Comparison of ENCODE assay signal across 1 cellular context in the genomic region with DNA sequence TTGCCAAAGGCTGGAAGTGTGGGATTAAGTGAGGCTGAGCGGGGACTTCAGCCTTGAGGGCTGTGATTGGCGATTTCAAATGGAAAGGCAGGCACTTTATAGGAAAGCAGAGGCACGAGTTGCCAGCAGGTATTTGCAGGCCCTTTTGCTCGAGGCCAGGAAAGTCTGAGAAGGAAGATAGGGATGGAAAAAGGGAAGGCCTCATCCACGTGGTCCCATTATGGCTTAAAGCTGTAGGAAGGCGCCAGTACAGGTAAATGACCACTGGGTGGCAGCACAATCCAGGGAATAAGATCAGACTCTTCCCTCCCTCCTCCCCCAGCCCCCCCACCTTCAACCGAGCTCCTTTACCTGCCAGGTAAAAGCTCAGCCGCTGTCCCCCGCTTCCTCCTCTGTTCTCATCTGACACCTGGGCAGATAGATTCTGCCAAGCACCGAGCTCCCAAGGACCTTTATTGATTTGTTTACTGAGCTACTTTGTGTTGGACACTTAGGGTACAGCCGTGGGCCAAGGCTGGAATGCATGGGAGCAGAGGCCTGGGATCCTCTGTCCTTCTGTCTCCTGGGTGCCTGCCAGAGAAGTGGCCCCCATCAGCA.
TF ChIP-seq lines count a peak whose summit lies in the region.

No MANE protein-coding gene starts in this region.

TF ChIP-seq in GM23338, 12 proteins besides CTCF, POLR2A, EP300 and RAD21 (continued from another document):
- TF ChIP-seq REST (IDR thresholded peaks at IDR 0.05; ENCODE audit: unreplicated experiment) = no peak
- TF ChIP-seq, protein P1, sequence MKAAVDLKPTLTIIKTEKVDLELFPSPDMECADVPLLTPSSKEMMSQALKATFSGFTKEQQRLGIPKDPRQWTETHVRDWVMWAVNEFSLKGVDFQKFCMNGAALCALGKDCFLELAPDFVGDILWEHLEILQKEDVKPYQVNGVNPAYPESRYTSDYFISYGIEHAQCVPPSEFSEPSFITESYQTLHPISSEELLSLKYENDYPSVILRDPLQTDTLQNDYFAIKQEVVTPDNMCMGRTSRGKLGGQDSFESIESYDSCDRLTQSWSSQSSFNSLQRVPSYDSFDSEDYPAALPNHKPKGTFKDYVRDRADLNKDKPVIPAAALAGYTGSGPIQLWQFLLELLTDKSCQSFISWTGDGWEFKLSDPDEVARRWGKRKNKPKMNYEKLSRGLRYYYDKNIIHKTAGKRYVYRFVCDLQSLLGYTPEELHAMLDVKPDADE (IDR thresholded peaks at IDR 0.05) = no peak
- TF ChIP-seq ZNF114 (CRISPR knock-in tag; IDR thresholded peaks at IDR 0.05) = no peak
- TF ChIP-seq NANOG (IDR thresholded peaks at IDR 0.05; ENCODE audit: borderline replicate concordance) = no peak
- TF ChIP-seq POLR2AphosphoS5 (IDR thresholded peaks at IDR 0.05; ENCODE audit: low read depth) = no peak
- TF ChIP-seq, protein P2, sequence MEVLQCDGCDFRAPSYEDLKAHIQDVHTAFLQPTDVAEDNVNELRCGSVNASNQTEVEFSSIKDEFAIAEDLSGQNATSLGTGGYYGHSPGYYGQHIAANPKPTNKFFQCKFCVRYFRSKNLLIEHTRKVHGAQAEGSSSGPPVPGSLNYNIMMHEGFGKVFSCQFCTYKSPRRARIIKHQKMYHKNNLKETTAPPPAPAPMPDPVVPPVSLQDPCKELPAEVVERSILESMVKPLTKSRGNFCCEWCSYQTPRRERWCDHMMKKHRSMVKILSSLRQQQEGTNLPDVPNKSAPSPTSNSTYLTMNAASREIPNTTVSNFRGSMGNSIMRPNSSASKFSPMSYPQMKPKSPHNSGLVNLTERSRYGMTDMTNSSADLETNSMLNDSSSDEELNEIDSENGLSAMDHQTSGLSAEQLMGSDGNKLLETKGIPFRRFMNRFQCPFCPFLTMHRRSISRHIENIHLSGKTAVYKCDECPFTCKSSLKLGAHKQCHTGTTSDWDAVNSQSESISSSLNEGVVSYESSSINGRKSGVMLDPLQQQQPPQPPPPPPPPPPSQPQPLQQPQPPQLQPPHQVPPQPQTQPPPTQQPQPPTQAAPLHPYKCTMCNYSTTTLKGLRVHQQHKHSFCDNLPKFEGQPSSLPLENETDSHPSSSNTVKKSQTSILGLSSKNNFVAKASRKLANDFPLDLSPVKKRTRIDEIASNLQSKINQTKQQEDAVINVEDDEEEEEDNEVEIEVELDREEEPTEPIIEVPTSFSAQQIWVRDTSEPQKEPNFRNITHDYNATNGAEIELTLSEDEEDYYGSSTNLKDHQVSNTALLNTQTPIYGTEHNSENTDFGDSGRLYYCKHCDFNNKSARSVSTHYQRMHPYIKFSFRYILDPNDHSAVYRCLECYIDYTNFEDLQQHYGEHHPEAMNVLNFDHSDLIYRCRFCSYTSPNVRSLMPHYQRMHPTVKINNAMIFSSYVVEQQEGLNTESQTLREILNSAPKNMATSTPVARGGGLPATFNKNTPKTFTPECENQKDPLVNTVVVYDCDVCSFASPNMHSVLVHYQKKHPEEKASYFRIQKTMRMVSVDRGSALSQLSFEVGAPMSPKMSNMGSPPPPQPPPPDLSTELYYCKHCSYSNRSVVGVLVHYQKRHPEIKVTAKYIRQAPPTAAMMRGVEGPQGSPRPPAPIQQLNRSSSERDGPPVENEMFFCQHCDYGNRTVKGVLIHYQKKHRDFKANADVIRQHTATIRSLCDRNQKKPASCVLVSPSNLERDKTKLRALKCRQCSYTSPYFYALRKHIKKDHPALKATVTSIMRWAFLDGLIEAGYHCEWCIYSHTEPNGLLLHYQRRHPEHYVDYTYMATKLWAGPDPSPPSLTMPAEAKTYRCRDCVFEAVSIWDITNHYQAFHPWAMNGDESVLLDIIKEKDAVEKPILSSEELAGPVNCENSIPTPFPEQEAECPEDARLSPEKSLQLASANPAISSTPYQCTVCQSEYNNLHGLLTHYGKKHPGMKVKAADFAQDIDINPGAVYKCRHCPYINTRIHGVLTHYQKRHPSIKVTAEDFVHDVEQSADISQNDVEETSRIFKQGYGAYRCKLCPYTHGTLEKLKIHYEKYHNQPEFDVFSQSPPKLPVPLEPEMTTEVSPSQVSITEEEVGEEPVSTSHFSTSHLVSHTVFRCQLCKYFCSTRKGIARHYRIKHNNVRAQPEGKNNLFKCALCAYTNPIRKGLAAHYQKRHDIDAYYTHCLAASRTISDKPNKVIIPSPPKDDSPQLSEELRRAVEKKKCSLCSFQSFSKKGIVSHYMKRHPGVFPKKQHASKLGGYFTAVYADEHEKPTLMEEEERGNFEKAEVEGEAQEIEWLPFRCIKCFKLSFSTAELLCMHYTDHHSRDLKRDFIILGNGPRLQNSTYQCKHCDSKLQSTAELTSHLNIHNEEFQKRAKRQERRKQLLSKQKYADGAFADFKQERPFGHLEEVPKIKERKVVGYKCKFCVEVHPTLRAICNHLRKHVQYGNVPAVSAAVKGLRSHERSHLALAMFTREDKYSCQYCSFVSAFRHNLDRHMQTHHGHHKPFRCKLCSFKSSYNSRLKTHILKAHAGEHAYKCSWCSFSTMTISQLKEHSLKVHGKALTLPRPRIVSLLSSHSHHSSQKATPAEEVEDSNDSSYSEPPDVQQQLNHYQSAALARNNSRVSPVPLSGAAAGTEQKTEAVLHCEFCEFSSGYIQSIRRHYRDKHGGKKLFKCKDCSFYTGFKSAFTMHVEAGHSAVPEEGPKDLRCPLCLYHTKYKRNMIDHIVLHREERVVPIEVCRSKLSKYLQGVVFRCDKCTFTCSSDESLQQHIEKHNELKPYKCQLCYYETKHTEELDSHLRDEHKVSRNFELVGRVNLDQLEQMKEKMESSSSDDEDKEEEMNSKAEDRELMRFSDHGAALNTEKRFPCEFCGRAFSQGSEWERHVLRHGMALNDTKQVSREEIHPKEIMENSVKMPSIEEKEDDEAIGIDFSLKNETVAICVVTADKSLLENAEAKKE (CRISPR knock-in tag; IDR thresholded peaks at IDR 0.05) = no peak
- no peak for TF ChIP-seq ZNF331 (CRISPR knock-in tag; IDR thresholded peaks at IDR 0.05; ENCODE audit: low read depth)
- no peak for TF ChIP-seq CREB1 (CRISPR knock-in tag; IDR thresholded peaks at IDR 0.05; ENCODE audit: low read depth)
